In the genomic region with DNA sequence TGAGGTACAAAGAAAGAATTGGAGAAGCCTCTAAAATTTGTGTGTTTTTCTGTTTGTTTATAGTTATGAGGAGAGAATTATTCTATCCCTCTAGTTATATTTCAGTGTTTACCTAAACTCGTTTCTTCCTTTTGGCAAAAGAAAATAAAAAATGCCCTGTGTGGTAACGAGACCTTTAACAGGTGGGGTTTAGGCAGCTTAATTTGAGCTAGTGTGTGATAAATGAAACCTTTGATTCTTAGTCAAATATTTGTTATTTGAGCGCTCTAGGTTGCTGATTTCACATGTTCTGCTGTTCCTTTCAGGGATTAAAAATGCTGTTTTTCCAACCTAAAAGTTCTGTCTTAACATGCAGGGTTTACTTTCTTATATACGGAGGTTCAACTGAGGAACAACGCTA, we compare ENCODE assay signal across 17 cellular contexts.
"Had no signal": no experiment of that assay in that cellular context is flagged by ENCODE, and none has a peak within 500 bp of the region (broad histone marks: within the 10 kb centered on the region; RNA-seq: fewer than 3 reads in every experiment).

No MANE protein-coding gene starts in this region.

- DNase-seq: activated CD4-positive, alpha-beta memory T cell treated with anti-CD3 and anti-CD28 coated beads for 36 hours; activated gamma-delta T cell treated with Interleukin-2 at 50 U/mL for 16 hours; heart right ventricle; kidney; naive thymus-derived CD8-positive, alpha-beta T cell; stimulated activated CD4-positive, alpha-beta T cell treated with anti-CD3 and anti-CD28 coated beads, Interleukin-2, amount 100 ng/mL, for 24 hours; T-helper 1 cell; T-helper 9 cell had no signal

- H3K4me3 ChIP-seq: ascending aorta, coronary artery, heart right ventricle, lung, SJSA1, thoracic aorta had no signal

- H3K27ac Mint-ChIP-seq: activated naive CD4-positive, alpha-beta T cell treated with anti-CD3 and anti-CD28 coated beads, Interleukin-2, amount 50 U/mL, for 24 hours; stimulated activated memory B cell treated with anti-CD40 and anti-IgM and Interleukin-4, amounts not matched to agents 10 μg/mL and 1 μg/mL and 100 μg/mL, for 72 hours; type B pancreatic cell had no signal

- H3K27me3 Mint-ChIP-seq: activated CD4-positive, alpha-beta memory T cell treated with anti-CD3 and anti-CD28 coated beads for 36 hours; activated naive CD4-positive, alpha-beta T cell treated with anti-CD3 and anti-CD28 coated beads, Interleukin-2, amount 50 U/mL, for 24 hours; naive thymus-derived CD8-positive, alpha-beta T cell; stimulated activated memory B cell treated with anti-CD40 and anti-IgM and Interleukin-4, amounts not matched to agents 10 μg/mL and 1 μg/mL and 100 μg/mL, for 72 hours; type B pancreatic cell had no signal

- H3K4me1 Mint-ChIP-seq: stimulated activated memory B cell treated with anti-CD40 and anti-IgM and Interleukin-4, amounts not matched to agents 10 μg/mL and 1 μg/mL and 100 μg/mL, for 72 hours had no signal

- H3K9me3 Mint-ChIP-seq: activated CD4-positive, alpha-beta memory T cell treated with anti-CD3 and anti-CD28 coated beads for 36 hours; activated naive CD4-positive, alpha-beta T cell treated with anti-CD3 and anti-CD28 coated beads, Interleukin-2, amount 50 U/mL, for 24 hours; naive thymus-derived CD8-positive, alpha-beta T cell had no signal

- H3K4me3 Mint-ChIP-seq: activated CD4-positive, alpha-beta memory T cell treated with anti-CD3 and anti-CD28 coated beads for 36 hours; activated naive CD4-positive, alpha-beta T cell treated with anti-CD3 and anti-CD28 coated beads, Interleukin-2, amount 50 U/mL, for 24 hours; naive thymus-derived CD8-positive, alpha-beta T cell; stimulated activated memory B cell treated with anti-CD40 and anti-IgM and Interleukin-4, amounts not matched to agents 10 μg/mL and 1 μg/mL and 100 μg/mL, for 72 hours; type B pancreatic cell had no signal

- ATAC-seq: naive thymus-derived CD8-positive, alpha-beta T cell; stimulated activated memory B cell treated with anti-CD40 and anti-IgM and Interleukin-4, amounts not matched to agents 10 μg/mL and 1 μg/mL and 100 μg/mL, for 72 hours had no signal

- H3K27me3 ChIP-seq: ascending aorta, heart right ventricle had no signal

- H3K9me3 ChIP-seq: ascending aorta, heart right ventricle, SJSA1, thoracic aorta had no signal

- FAIRE-seq: bronchial epithelial cell, kidney had no signal

- H3K27ac ChIP-seq: coronary artery, SJSA1, thoracic aorta had no signal
